ENCODE assay signal across 1 cellular context in the genomic region with DNA sequence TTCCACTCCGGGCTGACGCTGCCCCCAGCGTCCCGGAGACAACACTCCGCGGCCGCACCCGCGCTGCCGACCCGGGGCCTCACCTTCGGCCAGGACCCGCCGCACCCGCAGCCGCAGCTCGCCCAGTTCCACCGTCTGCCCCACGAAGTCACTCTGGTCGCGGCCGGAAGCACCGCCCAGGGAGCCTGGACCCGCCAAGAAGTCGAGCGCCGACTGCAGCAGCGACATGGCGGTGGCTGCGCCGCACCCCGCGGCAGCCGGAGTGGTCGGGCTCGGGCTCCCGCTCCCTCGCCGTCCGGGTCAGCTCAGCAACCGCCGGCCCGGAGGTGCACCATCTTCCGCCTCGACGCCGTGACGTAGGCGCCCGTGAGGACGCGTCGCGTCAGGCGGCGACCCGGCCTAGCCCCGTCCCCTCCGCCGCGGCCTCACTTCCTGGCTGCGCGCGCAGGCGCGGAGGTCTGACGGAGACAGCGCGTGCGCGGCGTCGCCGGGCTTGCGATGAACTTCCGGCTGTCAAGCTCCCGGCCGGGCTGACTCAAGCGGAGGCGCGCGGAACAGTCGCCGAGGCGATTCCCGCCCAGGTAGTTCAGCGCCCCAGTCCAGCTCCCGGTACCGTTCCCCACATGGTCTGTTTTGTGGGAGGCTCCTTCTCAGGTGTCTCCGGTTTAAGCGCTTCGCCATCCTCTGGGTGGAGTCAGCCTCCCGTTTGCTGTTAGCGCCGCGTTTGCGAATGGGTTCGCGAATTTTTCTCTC.
TF ChIP-seq lines count a peak whose summit lies in the region.

A gene (minus strand): TSS at position 357 of the 753 bp plus-strand sequence. CDS start 129 bp downstream, at position 228.
A gene with protein sequence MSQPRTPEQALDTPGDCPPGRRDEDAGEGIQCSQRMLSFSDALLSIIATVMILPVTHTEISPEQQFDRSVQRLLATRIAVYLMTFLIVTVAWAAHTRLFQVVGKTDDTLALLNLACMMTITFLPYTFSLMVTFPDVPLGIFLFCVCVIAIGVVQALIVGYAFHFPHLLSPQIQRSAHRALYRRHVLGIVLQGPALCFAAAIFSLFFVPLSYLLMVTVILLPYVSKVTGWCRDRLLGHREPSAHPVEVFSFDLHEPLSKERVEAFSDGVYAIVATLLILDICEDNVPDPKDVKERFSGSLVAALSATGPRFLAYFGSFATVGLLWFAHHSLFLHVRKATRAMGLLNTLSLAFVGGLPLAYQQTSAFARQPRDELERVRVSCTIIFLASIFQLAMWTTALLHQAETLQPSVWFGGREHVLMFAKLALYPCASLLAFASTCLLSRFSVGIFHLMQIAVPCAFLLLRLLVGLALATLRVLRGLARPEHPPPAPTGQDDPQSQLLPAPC (plus strand): TSS at position 501 of the 753 bp plus-strand sequence. CDS start 15,280 bp downstream, outside the sequence.

TF ChIP-seq in K562, 482 proteins besides CTCF, POLR2A, EP300 and RAD21 (continued from another document and continues in another):
- TF ChIP-seq, protein P1, sequence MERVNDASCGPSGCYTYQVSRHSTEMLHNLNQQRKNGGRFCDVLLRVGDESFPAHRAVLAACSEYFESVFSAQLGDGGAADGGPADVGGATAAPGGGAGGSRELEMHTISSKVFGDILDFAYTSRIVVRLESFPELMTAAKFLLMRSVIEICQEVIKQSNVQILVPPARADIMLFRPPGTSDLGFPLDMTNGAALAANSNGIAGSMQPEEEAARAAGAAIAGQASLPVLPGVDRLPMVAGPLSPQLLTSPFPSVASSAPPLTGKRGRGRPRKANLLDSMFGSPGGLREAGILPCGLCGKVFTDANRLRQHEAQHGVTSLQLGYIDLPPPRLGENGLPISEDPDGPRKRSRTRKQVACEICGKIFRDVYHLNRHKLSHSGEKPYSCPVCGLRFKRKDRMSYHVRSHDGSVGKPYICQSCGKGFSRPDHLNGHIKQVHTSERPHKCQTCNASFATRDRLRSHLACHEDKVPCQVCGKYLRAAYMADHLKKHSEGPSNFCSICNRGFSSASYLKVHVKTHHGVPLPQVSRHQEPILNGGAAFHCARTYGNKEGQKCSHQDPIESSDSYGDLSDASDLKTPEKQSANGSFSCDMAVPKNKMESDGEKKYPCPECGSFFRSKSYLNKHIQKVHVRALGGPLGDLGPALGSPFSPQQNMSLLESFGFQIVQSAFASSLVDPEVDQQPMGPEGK (CRISPR knock-in tag; IDR thresholded peaks at IDR 0.05; ENCODE audit: borderline replicate concordance), result no peak
- peak in 1 of 2 experiments; percentile 82; a peak in 2 of 4 replicates for TF ChIP-seq HDAC1 (IDR thresholded peaks at IDR 0.05)
- no peak for TF ChIP-seq YBX1 (IDR thresholded peaks at IDR 0.05)
- no peak for TF ChIP-seq GTF2A2 (tag; IDR thresholded peaks at IDR 0.05)
- TF ChIP-seq ZNF561 (CRISPR knock-in tag; conservative IDR thresholded peaks at IDR 0.05), result no peak
- no peak for TF ChIP-seq NFRKB (IDR thresholded peaks at IDR 0.05; ENCODE audit: low read depth)
- TF ChIP-seq KLF16 (IDR thresholded peaks at IDR 0.05), result no peak
- 0 out of 2 replicates have a peak, but pooled peaks have one; percentile 74 for TF ChIP-seq NR3C1 (CRISPR knock-in tag; IDR thresholded peaks at IDR 0.05)
- TF ChIP-seq SLC30A9 (CRISPR knock-in tag; IDR thresholded peaks at IDR 0.05), result no peak
- TF ChIP-seq HMGN3 (IDR thresholded peaks at IDR 0.05; ENCODE audit: borderline replicate concordance, extremely low read depth, insufficient read length, low read depth, low read length), result peak; percentile 64
- TF ChIP-seq RHOXF2B (CRISPR knock-in tag; conservative IDR thresholded peaks at IDR 0.05), result no peak
- no peak for TF ChIP-seq ZNF77 (CRISPR knock-in tag; IDR thresholded peaks at IDR 0.05)
- no peak for TF ChIP-seq ZSCAN29 (IDR thresholded peaks at IDR 0.05)
- no peak for TF ChIP-seq FOXJ2 (tag; IDR thresholded peaks at IDR 0.05)
- TF ChIP-seq ZNF695 (CRISPR knock-in tag; IDR thresholded peaks at IDR 0.05), result no peak
- peak; percentile 51 for TF ChIP-seq POU5F1 (IDR thresholded peaks at IDR 0.05; ENCODE audit: borderline replicate concordance, low read depth, low read length, partially characterized antibody)
- TF ChIP-seq NRF1 (conservative IDR thresholded peaks at IDR 0.05 in 1 of 2, IDR thresholded peaks at IDR 0.05 in 1 of 2), result peak; percentile 98 to 99
- TF ChIP-seq ZNF764 (CRISPR knock-in tag; IDR thresholded peaks at IDR 0.05; ENCODE audit: low read depth), result no peak
- no peak for TF ChIP-seq ZNF699 (CRISPR knock-in tag; IDR thresholded peaks at IDR 0.05; ENCODE audit: insufficient replicate concordance)
- no peak for TF ChIP-seq SREBF2 (CRISPR knock-in tag; IDR thresholded peaks at IDR 0.05)
- TF ChIP-seq, protein P2, sequence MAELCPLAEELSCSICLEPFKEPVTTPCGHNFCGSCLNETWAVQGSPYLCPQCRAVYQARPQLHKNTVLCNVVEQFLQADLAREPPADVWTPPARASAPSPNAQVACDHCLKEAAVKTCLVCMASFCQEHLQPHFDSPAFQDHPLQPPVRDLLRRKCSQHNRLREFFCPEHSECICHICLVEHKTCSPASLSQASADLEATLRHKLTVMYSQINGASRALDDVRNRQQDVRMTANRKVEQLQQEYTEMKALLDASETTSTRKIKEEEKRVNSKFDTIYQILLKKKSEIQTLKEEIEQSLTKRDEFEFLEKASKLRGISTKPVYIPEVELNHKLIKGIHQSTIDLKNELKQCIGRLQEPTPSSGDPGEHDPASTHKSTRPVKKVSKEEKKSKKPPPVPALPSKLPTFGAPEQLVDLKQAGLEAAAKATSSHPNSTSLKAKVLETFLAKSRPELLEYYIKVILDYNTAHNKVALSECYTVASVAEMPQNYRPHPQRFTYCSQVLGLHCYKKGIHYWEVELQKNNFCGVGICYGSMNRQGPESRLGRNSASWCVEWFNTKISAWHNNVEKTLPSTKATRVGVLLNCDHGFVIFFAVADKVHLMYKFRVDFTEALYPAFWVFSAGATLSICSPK (IDR thresholded peaks at IDR 0.05; ENCODE audit: borderline replicate concordance), result no peak
- TF ChIP-seq ZNF589 (CRISPR knock-in tag; IDR thresholded peaks at IDR 0.05; ENCODE audit: low read depth), result no peak
- TF ChIP-seq ZNF174 (CRISPR knock-in tag; IDR thresholded peaks at IDR 0.05), result no peak
- TF ChIP-seq ZNF253 (CRISPR knock-in tag; conservative IDR thresholded peaks at IDR 0.05), result no peak
- peak; percentile 85 for TF ChIP-seq ZFX (CRISPR knock-in tag; IDR thresholded peaks at IDR 0.05)
- no peak for TF ChIP-seq MCM3 (IDR thresholded peaks at IDR 0.05)
- TF ChIP-seq MCM5 (IDR thresholded peaks at IDR 0.05; ENCODE audit: low read depth), result no peak
- TF ChIP-seq NCOA1 (IDR thresholded peaks at IDR 0.05; ENCODE audit: low read depth), result no peak
- peak; percentile 97 for TF ChIP-seq RBFOX2 (IDR thresholded peaks at IDR 0.05; ENCODE audit: low read depth, low read length)
- TF ChIP-seq, protein P3, sequence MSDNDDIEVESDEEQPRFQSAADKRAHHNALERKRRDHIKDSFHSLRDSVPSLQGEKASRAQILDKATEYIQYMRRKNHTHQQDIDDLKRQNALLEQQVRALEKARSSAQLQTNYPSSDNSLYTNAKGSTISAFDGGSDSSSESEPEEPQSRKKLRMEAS (CRISPR knock-in tag; IDR thresholded peaks at IDR 0.05), result peak; percentile 83
- TF ChIP-seq, protein P4, sequence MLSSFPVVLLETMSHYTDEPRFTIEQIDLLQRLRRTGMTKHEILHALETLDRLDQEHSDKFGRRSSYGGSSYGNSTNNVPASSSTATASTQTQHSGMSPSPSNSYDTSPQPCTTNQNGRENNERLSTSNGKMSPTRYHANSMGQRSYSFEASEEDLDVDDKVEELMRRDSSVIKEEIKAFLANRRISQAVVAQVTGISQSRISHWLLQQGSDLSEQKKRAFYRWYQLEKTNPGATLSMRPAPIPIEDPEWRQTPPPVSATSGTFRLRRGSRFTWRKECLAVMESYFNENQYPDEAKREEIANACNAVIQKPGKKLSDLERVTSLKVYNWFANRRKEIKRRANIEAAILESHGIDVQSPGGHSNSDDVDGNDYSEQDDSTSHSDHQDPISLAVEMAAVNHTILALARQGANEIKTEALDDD (IDR thresholded peaks at IDR 0.05), result no peak
- no peak for TF ChIP-seq ZNF239 (CRISPR knock-in tag; IDR thresholded peaks at IDR 0.05)
- peak; percentile 68 for TF ChIP-seq CHD1 (IDR thresholded peaks at IDR 0.05; ENCODE audit: low read length)
- TF ChIP-seq NCOR1 (IDR thresholded peaks at IDR 0.05), result no peak
- peak; percentile 10 for TF ChIP-seq HNRNPK (IDR thresholded peaks at IDR 0.05; ENCODE audit: low read depth, low read length, poor library complexity, severe bottlenecking)
- TF ChIP-seq YY1 (IDR thresholded peaks at IDR 0.05; ENCODE audit: borderline replicate concordance in 1 of 3, control insufficient read depth in 1 of 3, extremely low read depth in 1 of 3, insufficient read depth in 3 of 3, insufficient read length in 1 of 3, insufficient replicate concordance in 2 of 3, low read depth in 1 of 3, low read length in 2 of 3), result peak; percentile 27 to 89 (median 84)
- peak; percentile 73 for TF ChIP-seq EP400 (IDR thresholded peaks at IDR 0.05)
- no peak for TF ChIP-seq RBM15 (IDR thresholded peaks at IDR 0.05; ENCODE audit: insufficient read depth, low read length)
- TF ChIP-seq NFIX (CRISPR knock-in tag; IDR thresholded peaks at IDR 0.05; ENCODE audit: low read depth), result no peak
- TF ChIP-seq, protein P5, sequence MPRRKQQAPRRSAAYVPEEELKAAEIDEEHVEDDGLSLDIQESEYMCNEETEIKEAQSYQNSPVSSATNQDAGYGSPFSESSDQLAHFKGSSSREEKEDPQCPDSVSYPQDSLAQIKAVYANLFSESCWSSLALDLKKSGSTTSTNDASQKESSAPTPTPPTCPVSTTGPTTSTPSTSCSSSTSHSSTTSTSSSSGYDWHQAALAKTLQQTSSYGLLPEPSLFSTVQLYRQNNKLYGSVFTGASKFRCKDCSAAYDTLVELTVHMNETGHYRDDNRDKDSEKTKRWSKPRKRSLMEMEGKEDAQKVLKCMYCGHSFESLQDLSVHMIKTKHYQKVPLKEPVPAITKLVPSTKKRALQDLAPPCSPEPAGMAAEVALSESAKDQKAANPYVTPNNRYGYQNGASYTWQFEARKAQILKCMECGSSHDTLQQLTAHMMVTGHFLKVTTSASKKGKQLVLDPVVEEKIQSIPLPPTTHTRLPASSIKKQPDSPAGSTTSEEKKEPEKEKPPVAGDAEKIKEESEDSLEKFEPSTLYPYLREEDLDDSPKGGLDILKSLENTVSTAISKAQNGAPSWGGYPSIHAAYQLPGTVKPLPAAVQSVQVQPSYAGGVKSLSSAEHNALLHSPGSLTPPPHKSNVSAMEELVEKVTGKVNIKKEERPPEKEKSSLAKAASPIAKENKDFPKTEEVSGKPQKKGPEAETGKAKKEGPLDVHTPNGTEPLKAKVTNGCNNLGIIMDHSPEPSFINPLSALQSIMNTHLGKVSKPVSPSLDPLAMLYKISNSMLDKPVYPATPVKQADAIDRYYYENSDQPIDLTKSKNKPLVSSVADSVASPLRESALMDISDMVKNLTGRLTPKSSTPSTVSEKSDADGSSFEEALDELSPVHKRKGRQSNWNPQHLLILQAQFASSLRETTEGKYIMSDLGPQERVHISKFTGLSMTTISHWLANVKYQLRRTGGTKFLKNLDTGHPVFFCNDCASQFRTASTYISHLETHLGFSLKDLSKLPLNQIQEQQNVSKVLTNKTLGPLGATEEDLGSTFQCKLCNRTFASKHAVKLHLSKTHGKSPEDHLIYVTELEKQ (CRISPR knock-in tag; IDR thresholded peaks at IDR 0.05), result no peak
- TF ChIP-seq MEF2D (tag; conservative IDR thresholded peaks at IDR 0.05; ENCODE audit: low read depth), result no peak
- TF ChIP-seq SIRT6 (IDR thresholded peaks at IDR 0.05; ENCODE audit: low read depth, low read length), result no peak
- TF ChIP-seq, protein P6, sequence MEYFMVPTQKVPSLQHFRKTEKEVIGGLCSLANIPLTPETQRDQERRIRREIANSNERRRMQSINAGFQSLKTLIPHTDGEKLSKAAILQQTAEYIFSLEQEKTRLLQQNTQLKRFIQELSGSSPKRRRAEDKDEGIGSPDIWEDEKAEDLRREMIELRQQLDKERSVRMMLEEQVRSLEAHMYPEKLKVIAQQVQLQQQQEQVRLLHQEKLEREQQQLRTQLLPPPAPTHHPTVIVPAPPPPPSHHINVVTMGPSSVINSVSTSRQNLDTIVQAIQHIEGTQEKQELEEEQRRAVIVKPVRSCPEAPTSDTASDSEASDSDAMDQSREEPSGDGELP (CRISPR knock-in tag; IDR thresholded peaks at IDR 0.05; ENCODE audit: borderline replicate concordance), result peak; percentile 77; the same call in 1 of the 2 replicates
- no peak; a peak in 1 of 4 replicates for TF ChIP-seq CSDE1 (IDR thresholded peaks at IDR 0.05)
- no peak for TF ChIP-seq ZNF707 (CRISPR knock-in tag; conservative IDR thresholded peaks at IDR 0.05)
- no peak for TF ChIP-seq ZNF197 (CRISPR knock-in tag; IDR thresholded peaks at IDR 0.05; ENCODE audit: low read depth)
- TF ChIP-seq, protein P7, sequence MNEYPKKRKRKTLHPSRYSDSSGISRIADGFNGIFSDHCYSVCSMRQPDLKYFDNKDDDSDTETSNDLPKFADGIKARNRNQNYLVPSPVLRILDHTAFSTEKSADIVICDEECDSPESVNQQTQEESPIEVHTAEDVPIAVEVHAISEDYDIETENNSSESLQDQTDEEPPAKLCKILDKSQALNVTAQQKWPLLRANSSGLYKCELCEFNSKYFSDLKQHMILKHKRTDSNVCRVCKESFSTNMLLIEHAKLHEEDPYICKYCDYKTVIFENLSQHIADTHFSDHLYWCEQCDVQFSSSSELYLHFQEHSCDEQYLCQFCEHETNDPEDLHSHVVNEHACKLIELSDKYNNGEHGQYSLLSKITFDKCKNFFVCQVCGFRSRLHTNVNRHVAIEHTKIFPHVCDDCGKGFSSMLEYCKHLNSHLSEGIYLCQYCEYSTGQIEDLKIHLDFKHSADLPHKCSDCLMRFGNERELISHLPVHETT (CRISPR knock-in tag; conservative IDR thresholded peaks at IDR 0.05 in 1 of 2, IDR thresholded peaks at IDR 0.05 in 1 of 2), result peak in 1 of 2 experiments; percentile 83; a peak in 2 of 4 replicates
- TF ChIP-seq SMAD3 (CRISPR knock-in tag; conservative IDR thresholded peaks at IDR 0.05), result no peak
- TF ChIP-seq PTRF (tag; IDR thresholded peaks at IDR 0.05), result no peak
- TF ChIP-seq PML (IDR thresholded peaks at IDR 0.05; ENCODE audit: low read length), result peak; percentile 58; the same call in 1 of the 2 replicates
- no peak for TF ChIP-seq NCOA4 (IDR thresholded peaks at IDR 0.05; ENCODE audit: partially characterized antibody)
- peak; percentile 95 for TF ChIP-seq ELF1 (tag; IDR thresholded peaks at IDR 0.05)
- TF ChIP-seq, protein P8, sequence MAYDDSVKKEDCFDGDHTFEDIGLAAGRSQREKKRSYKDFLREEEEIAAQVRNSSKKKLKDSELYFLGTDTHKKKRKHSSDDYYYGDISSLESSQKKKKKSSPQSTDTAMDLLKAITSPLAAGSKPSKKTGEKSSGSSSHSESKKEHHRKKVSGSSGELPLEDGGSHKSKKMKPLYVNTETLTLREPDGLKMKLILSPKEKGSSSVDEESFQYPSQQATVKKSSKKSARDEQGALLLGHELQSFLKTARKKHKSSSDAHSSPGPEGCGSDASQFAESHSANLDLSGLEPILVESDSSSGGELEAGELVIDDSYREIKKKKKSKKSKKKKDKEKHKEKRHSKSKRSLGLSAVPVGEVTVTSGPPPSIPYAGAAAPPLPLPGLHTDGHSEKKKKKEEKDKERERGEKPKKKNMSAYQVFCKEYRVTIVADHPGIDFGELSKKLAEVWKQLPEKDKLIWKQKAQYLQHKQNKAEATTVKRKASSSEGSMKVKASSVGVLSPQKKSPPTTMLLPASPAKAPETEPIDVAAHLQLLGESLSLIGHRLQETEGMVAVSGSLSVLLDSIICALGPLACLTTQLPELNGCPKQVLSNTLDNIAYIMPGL (CRISPR knock-in tag; IDR thresholded peaks at IDR 0.05), result peak; percentile 26; the same call in 1 of the 2 replicates
- TF ChIP-seq SETDB1 (IDR thresholded peaks at IDR 0.05; ENCODE audit: low read length), result no peak
- TF ChIP-seq NUFIP1 (IDR thresholded peaks at IDR 0.05; ENCODE audit: partially characterized antibody), result no peak
